25 cellular contexts compared by ENCODE assay signal in the genomic region with DNA sequence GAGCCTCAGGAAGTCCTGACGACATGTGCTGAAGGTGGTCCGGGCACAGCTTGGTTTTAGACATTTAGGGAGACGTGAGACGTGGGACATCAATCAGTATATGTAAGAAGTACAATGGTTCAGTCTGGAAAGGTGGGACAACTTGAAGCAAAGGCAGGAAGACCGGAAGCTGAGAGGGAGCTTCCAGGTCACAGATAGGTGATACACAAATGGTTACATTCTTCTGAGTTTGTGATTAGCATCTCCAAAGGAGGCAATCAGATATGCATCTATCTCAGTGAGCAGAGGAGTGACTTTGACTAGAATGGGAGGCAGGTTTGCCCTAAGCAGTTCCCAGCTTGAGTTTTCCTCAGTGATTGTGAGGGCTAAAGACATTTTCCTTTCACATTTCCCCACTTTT.
DNase-seq lines count a peak whose midpoint lies in the region; ATAC-seq, FAIRE-seq and TF ChIP-seq lines count a peak whose summit lies in the region.
"Had no signal": no experiment of that assay in that cellular context is flagged by ENCODE, and none has a peak within 500 bp of the region (broad histone marks: within the 10 kb centered on the region; RNA-seq: fewer than 3 reads in every experiment).

No MANE protein-coding gene starts in this region.

- TF ChIP-seq POLR2A in GM12891 (IDR thresholded peaks at IDR 0.05; ENCODE audit: low read depth, low read length), result no peak

- peak overlapping the region; percentile 83; the same call in 1 of the 2 replicates for H3K27ac ChIP-seq in HUES64 (ENCODE audit: low read depth, low read length)
- no peak overlapping the region for H3K27ac ChIP-seq in endodermal cell (ENCODE audit: low read depth, low read length)
- H3K27ac ChIP-seq: 22Rv1, BLaER1, C4-2B had no signal

- H3K36me3 ChIP-seq in HUES64 (ENCODE audit: insufficient read depth, low read length) (no peaks in the 10 kb centered on the region), endodermal cell (ENCODE audit: control insufficient read depth, insufficient read depth, low read length) (no peaks in the 10 kb centered on the region)
- H3K36me3 ChIP-seq: BLaER1 had no signal

- H3K4me1 ChIP-seq in HUES64 (ENCODE audit: insufficient read depth, low read length), result peaks cover 23% of the 10 kb centered on the region
- H3K4me1 ChIP-seq in endodermal cell (ENCODE audit: control insufficient read depth, insufficient read depth, low read length), result peaks cover 5% of the 10 kb centered on the region
- H3K4me1 ChIP-seq: BLaER1, Caco-2 had no signal

- 72% methylated on average over 5 of the region's 5 CpGs for WGBS in HUES64
- 75 to 94% methylated on average over 4 to 5 of the region's 5 CpGs for WGBS in endodermal cell (ENCODE audit: insufficient coverage in 1 of 2, insufficient read length in 1 of 2), 2 experiments

- H3K27me3 ChIP-seq in HUES64 (ENCODE audit: insufficient read depth, low read length) (no peaks in the 10 kb centered on the region), endodermal cell (ENCODE audit: control insufficient read depth, insufficient read depth, low read length, poor library complexity, severe bottlenecking) (no peaks in the 10 kb centered on the region)
- H3K27me3 ChIP-seq: BLaER1 had no signal

- H3K4me3 Mint-ChIP-seq in activated CD4-positive, alpha-beta memory T cell treated with anti-CD3 and anti-CD28 coated beads, Interleukin-2, amount 10 ng/mL, durations not matched to agents 7 days and 5 days, result no peak overlapping the region
- no peak overlapping the region for H3K4me3 Mint-ChIP-seq in activated CD4-positive, alpha-beta memory T cell treated with anti-CD3 and anti-CD28 coated beads for 36 hours
- no peak overlapping the region for H3K4me3 Mint-ChIP-seq in endodermal cell
- H3K4me3 Mint-ChIP-seq: B cell; CD4-positive, CD25-positive, alpha-beta regulatory T cell; CD8-positive, alpha-beta T cell had no signal

- H3K9ac ChIP-seq in HUES64 (ENCODE audit: low read depth, low read length), result no peak overlapping the region
- H3K9ac ChIP-seq in endodermal cell (ENCODE audit: extremely low read depth, low read length, poor library complexity, severe bottlenecking), result no peak overlapping the region
- H3K9ac ChIP-seq: BLaER1 had no signal

- ATAC-seq in GM18868 (IDR thresholded peaks at IDR 0.05; ENCODE audit: unreplicated experiment), result no peak
- ATAC-seq: CD8-positive, alpha-beta T cell had no signal

- intact Hi-C loops in activated CD4-positive, alpha-beta memory T cell treated with anti-CD3 and anti-CD28 coated beads for 36 hours (cut with micrococcal nuclease), result no loop called here

- H3K9me3 Mint-ChIP-seq in activated CD4-positive, alpha-beta memory T cell treated with anti-CD3 and anti-CD28 coated beads, Interleukin-2, amount 10 ng/mL, durations not matched to agents 7 days and 5 days, result no peaks in the 10 kb centered on the region
- peaks cover 6% of the 10 kb centered on the region for H3K9me3 Mint-ChIP-seq in activated CD4-positive, alpha-beta memory T cell treated with anti-CD3 and anti-CD28 coated beads for 36 hours
- H3K9me3 Mint-ChIP-seq in endodermal cell, result peaks cover 34% of the 10 kb centered on the region

- H3K36me3 Mint-ChIP-seq in activated CD4-positive, alpha-beta memory T cell treated with anti-CD3 and anti-CD28 coated beads, Interleukin-2, amount 10 ng/mL, durations not matched to agents 7 days and 5 days (ENCODE audit: low read depth), result no peaks in the 10 kb centered on the region
- H3K36me3 Mint-ChIP-seq in activated CD4-positive, alpha-beta memory T cell treated with anti-CD3 and anti-CD28 coated beads for 36 hours, result no peaks in the 10 kb centered on the region
- peaks cover 2% of the 10 kb centered on the region for H3K36me3 Mint-ChIP-seq in endodermal cell (ENCODE audit: low read depth)
- H3K36me3 Mint-ChIP-seq: CD4-positive, CD25-positive, alpha-beta regulatory T cell; CD8-positive, alpha-beta T cell had no signal

- H3K9me3 ChIP-seq in HUES64 (ENCODE audit: insufficient read depth, low read depth, low read length), result peaks cover 17% of the 10 kb centered on the region
- H3K9me3 ChIP-seq in endodermal cell (ENCODE audit: control insufficient read depth, low read length), result peaks cover 44% of the 10 kb centered on the region
- H3K9me3 ChIP-seq: Caco-2 had no signal

- CTCF ChIA-PET in activated CD4-positive, alpha-beta memory T cell treated with anti-CD3 and anti-CD28 coated beads, Interleukin-2, amount 10 ng/mL, durations not matched to agents 7 days and 5 days (lab: Charles Lee), result no interaction called here
- CTCF ChIA-PET in activated CD4-positive, alpha-beta memory T cell treated with anti-CD3 and anti-CD28 coated beads for 36 hours (lab: Charles Lee), result no interaction called here

- no peak for FAIRE-seq in GM12891 (lab: Jason Lieb, UNC)
- FAIRE-seq: A204.1, D721Med, GM12892 had no signal

- no peak for TF ChIP-seq CTCF in endodermal cell (conservative IDR thresholded peaks at IDR 0.05)

- no peaks in the 10 kb centered on the region for H3K4me1 Mint-ChIP-seq in activated CD4-positive, alpha-beta memory T cell treated with anti-CD3 and anti-CD28 coated beads, Interleukin-2, amount 10 ng/mL, durations not matched to agents 7 days and 5 days
- H3K4me1 Mint-ChIP-seq in activated CD4-positive, alpha-beta memory T cell treated with anti-CD3 and anti-CD28 coated beads for 36 hours (ENCODE audit: low read depth), result no peaks in the 10 kb centered on the region
- peaks cover 27% of the 10 kb centered on the region for H3K4me1 Mint-ChIP-seq in endodermal cell
- H3K4me1 Mint-ChIP-seq: B cell; CD4-positive, CD25-positive, alpha-beta regulatory T cell had no signal

- H3K27me3 Mint-ChIP-seq in activated CD4-positive, alpha-beta memory T cell treated with anti-CD3 and anti-CD28 coated beads, Interleukin-2, amount 10 ng/mL, durations not matched to agents 7 days and 5 days, result no peaks in the 10 kb centered on the region
- H3K27me3 Mint-ChIP-seq in activated CD4-positive, alpha-beta memory T cell treated with anti-CD3 and anti-CD28 coated beads for 36 hours, result peaks cover 5% of the 10 kb centered on the region
- no peaks in the 10 kb centered on the region for H3K27me3 Mint-ChIP-seq in endodermal cell (ENCODE audit: insufficient read depth)

- peak overlapping the region; percentile 18 for H3K27ac Mint-ChIP-seq in activated CD4-positive, alpha-beta memory T cell treated with anti-CD3 and anti-CD28 coated beads, Interleukin-2, amount 10 ng/mL, durations not matched to agents 7 days and 5 days
- H3K27ac Mint-ChIP-seq in activated CD4-positive, alpha-beta memory T cell treated with anti-CD3 and anti-CD28 coated beads for 36 hours, result no peak overlapping the region
- H3K27ac Mint-ChIP-seq in endodermal cell, result peak overlapping the region; percentile 16
- H3K27ac Mint-ChIP-seq: B cell; CD4-positive, CD25-positive, alpha-beta regulatory T cell; CD8-positive, alpha-beta T cell had no signal

- POLR2A ChIA-PET in activated CD4-positive, alpha-beta memory T cell treated with anti-CD3 and anti-CD28 coated beads, Interleukin-2, amount 10 ng/mL, durations not matched to agents 7 days and 5 days (lab: Charles Lee), result no interaction called here
- POLR2A ChIA-PET in activated CD4-positive, alpha-beta memory T cell treated with anti-CD3 and anti-CD28 coated beads for 36 hours (lab: Charles Lee), result no interaction called here

- no peak overlapping the region for H3K4me3 ChIP-seq in HUES64 (ENCODE audit: low read length)
- no peak overlapping the region for H3K4me3 ChIP-seq in endodermal cell (ENCODE audit: low read length)
- H3K4me3 ChIP-seq: BLaER1 had no signal

- no peak for DNase-seq in activated CD4-positive, alpha-beta memory T cell treated with anti-CD3 and anti-CD28 coated beads, Interleukin-2, amount 10 ng/mL, durations not matched to agents 7 days and 5 days
- DNase-seq in activated CD4-positive, alpha-beta memory T cell treated with anti-CD3 and anti-CD28 coated beads for 36 hours, result no peak
- DNase-seq in endodermal cell (no peak), GM12891 (ENCODE audit: insufficient read length, low spot score) (no peak), RPMI8226 (no peak), SKM-1 treated with dmso at 0.1 percent for 144 hours (lab: John Stamatoyannopoulos, UW; ENCODE audit: unreplicated experiment) (no peak)
- DNase-seq: Caco-2; CD4-positive, CD25-positive, alpha-beta regulatory T cell; CD8-positive, alpha-beta T cell; DMS 273 treated with DMSO at 0.1 percent for 48 hours; DMS79; EL; GF-D8; GOT3; H7; HCEC 1CT had no signal

TF ChIP-seq in GM12891, 5 proteins besides CTCF, POLR2A, EP300 and RAD21:
- no peak for TF ChIP-seq POU2F2 (IDR thresholded peaks at IDR 0.05; ENCODE audit: low read depth, low read length)
- no peak for TF ChIP-seq TAF1 (IDR thresholded peaks at IDR 0.05; ENCODE audit: low read depth, low read length)
- TF ChIP-seq PAX5 (IDR thresholded peaks at IDR 0.05; ENCODE audit: insufficient read depth, low read length, severe bottlenecking), result no peak
- TF ChIP-seq SPI1 (IDR thresholded peaks at IDR 0.05; ENCODE audit: low read depth, low read length), result no peak
- no peak for TF ChIP-seq POLR2AphosphoS5 (IDR thresholded peaks at IDR 0.05; ENCODE audit: low read depth, low read length)
